Comparison of ENCODE assay signal across 1 cellular context in genomic region chr11:75208444-75208843, GRCh38.
A peak's percentile ranks its signal among the peaks of the same experiment; 100 is the strongest.
TF ChIP-seq lines count a peak whose summit lies in the region.

No MANE protein-coding gene starts in this region.

TF ChIP-seq in K562, 482 proteins besides CTCF, POLR2A, EP300 and RAD21 (continued from another document and continues in another):
- TF ChIP-seq THRA (IDR thresholded peaks at IDR 0.05) (no peak), ZBTB34 (CRISPR knock-in tag; IDR thresholded peaks at IDR 0.05) (0 out of 2 replicates have a peak, but pooled peaks have one; percentile 34), CBFA2T2 (conservative IDR thresholded peaks at IDR 0.05) (peak; percentile 93), HDAC3 (IDR thresholded peaks at IDR 0.05; ENCODE audit: borderline replicate concordance, partially characterized antibody) (peak; percentile 37), CHAMP1 (IDR thresholded peaks at IDR 0.05) (no peak; the same call in 1 of the 2 replicates), GABPB1 (CRISPR knock-in tag; IDR thresholded peaks at IDR 0.05) (peak; percentile 76), TBP (optimal IDR thresholded peaks at IDR 0.05; ENCODE audit: low read depth, low read length) (no peak), SRSF3 (IDR thresholded peaks at IDR 0.05; ENCODE audit: insufficient read depth, low read length) (no peak), CUX1 (CRISPR knock-in tag; IDR thresholded peaks at IDR 0.05) (0 out of 2 replicates have a peak, but pooled peaks have one; percentile 26), GTF2E2 (tag; IDR thresholded peaks at IDR 0.05) (no peak), PYGO2 (tag; IDR thresholded peaks at IDR 0.05) (no peak), ARID1B (IDR thresholded peaks at IDR 0.05) (peak; percentile 95), ASH1L (IDR thresholded peaks at IDR 0.05; ENCODE audit: borderline replicate concordance, low read depth, partially characterized antibody) (no peak), BMI1 (IDR thresholded peaks at IDR 0.05; ENCODE audit: low read length) (no peak), FOXK2 (conservative IDR thresholded peaks at IDR 0.05 in 1 of 2, IDR thresholded peaks at IDR 0.05 in 1 of 2; ENCODE audit: low read depth in 2 of 2) (peak in 1 of 2 experiments; percentile 54; a peak in 2 of 4 replicates), SMAD4 (CRISPR knock-in tag; conservative IDR thresholded peaks at IDR 0.05) (peak; percentile 87), SMARCE1 (IDR thresholded peaks at IDR 0.05) (peak; percentile 87), MIER1 (IDR thresholded peaks at IDR 0.05; ENCODE audit: low read depth) (peak; percentile 42; the same call in 1 of the 2 replicates), TAL1 (IDR thresholded peaks at IDR 0.05) (peak; percentile 93), LCOR (CRISPR knock-in tag; IDR thresholded peaks at IDR 0.05) (peak; percentile 79), KDM5B (IDR thresholded peaks at IDR 0.05; ENCODE audit: insufficient replicate concordance, low read depth, low read length) (no peak), JUNB (CRISPR knock-in tag; conservative IDR thresholded peaks at IDR 0.05) (no peak), MYNN (IDR thresholded peaks at IDR 0.05) (0 out of 2 replicates have a peak, but pooled peaks have one; percentile 47), MYNN (CRISPR knock-in tag; IDR thresholded peaks at IDR 0.05) (no peak), ZNF395 (CRISPR knock-in tag; IDR thresholded peaks at IDR 0.05) (peak; percentile 57; the same call in 1 of the 2 replicates), SMARCA4 (IDR thresholded peaks at IDR 0.05) (peak; percentile 90), ZNF785 (CRISPR knock-in tag; IDR thresholded peaks at IDR 0.05) (no peak), TFE3 (CRISPR knock-in tag; IDR thresholded peaks at IDR 0.05) (no peak), ZKSCAN1 (IDR thresholded peaks at IDR 0.05; ENCODE audit: low read depth, low read length) (peak; percentile 61; the same call in 1 of the 2 replicates), ZNF277 (CRISPR knock-in tag; IDR thresholded peaks at IDR 0.05; ENCODE audit: borderline replicate concordance) (no peak), PRDM10 (IDR thresholded peaks at IDR 0.05; ENCODE audit: partially characterized antibody) (peak; percentile 79), USF2 (CRISPR knock-in tag; IDR thresholded peaks at IDR 0.05) (no peak), ETS1 (conservative IDR thresholded peaks at IDR 0.05; ENCODE audit: control insufficient read depth, low read depth, low read length) (0 out of 2 replicates have a peak, but pooled peaks have one; percentile 36), ATF3 (IDR thresholded peaks at IDR 0.05) (no peak), ATF3 (CRISPR knock-in tag; conservative IDR thresholded peaks at IDR 0.05) (no peak), RUNX1 (IDR thresholded peaks at IDR 0.05; ENCODE audit: low read depth) (no peak), KLF6 (CRISPR knock-in tag; IDR thresholded peaks at IDR 0.05; ENCODE audit: borderline replicate concordance) (no peak)
